1 cellular context compared by ENCODE assay signal in the genomic region with DNA sequence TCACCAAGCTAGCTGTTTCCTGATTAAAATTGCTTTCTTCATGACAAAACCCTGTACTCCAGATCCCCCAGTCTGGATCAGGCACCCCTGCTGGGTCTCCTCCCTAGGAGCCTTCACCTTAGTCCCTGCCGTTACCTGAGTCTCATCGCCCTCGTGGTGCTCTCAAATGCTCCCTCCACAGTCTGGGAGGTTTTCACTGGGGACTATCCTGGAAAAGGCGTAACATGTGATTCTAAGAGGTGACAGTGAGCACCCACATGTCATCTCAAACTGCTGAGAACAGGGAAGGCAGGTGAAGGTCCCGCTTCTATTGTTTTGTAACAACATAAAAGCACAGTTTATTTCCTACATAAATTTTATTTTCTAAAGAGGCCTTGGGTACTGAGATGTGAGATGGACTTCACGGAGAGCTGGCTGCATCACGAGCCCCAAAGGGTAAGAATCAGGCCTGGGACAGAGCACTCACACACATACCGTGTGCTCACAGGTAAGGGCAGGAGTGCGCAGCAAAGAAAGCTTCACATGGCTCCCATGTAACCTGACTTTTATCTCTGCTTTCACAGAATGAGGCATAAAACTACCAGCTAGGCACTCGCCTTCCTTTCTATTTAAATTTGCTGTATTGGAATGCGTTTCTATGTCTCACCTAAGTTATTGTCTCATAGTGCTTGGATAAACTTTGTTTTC.
TF ChIP-seq lines count a peak whose summit lies in the region.

No MANE protein-coding gene starts in this region.

TF ChIP-seq in HepG2, 621 proteins besides CTCF, POLR2A, EP300 and RAD21:
- TF ChIP-seq, protein P1, sequence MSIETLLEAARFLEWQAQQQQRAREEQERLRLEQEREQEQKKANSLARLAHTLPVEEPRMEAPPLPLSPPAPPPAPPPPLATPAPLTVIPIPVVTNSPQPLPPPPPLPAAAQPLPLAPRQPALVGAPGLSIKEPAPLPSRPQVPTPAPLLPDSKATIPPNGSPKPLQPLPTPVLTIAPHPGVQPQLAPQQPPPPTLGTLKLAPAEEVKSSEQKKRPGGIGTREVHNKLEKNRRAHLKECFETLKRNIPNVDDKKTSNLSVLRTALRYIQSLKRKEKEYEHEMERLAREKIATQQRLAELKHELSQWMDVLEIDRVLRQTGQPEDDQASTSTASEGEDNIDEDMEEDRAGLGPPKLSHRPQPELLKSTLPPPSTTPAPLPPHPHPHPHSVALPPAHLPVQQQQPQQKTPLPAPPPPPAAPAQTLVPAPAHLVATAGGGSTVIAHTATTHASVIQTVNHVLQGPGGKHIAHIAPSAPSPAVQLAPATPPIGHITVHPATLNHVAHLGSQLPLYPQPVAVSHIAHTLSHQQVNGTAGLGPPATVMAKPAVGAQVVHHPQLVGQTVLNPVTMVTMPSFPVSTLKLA (IDR thresholded peaks at IDR 0.05) = peak; percentile 75
- no peak for TF ChIP-seq FLYWCH1 (CRISPR knock-in tag; IDR thresholded peaks at IDR 0.05)
